ENCODE assay signal across 8 cellular contexts in the genomic region with DNA sequence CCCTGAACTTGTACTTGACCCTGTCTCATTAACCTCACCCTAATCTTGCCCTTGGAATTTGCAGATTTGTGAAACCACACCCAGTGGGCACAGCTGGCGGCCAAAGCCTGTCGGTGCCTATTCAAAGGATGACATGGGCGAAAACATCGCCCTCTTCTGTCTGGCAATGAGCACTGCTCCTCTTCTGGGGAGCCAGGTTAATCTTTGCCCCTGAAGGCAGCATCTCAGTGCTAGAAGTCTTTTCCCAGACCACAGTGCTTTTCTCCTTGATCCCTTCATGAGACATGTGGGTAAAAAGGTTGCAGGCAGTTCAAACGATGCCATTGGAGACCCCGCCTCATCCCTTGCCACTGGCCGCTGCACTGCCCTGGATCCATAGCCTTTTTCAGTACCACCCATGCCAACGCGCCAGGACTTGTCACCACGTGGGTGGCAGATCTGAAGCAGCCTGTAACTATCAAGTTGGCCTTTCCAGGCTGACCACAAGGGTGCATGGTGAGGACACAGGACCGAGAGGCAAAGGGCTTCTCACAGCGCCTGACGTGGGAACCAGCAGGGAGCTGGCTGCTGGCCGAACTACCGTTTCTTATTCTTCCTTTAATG. TPM values are rescaled to one million over a fixed set of nuclear protein-coding genes. Genes with fewer than 3 reads are reported as not detected.
DNase-seq lines count a peak whose midpoint lies in the region; ATAC-seq and TF ChIP-seq lines count a peak whose summit lies in the region.

No MANE protein-coding gene starts in this region.

- peak; percentile 56 for ATAC-seq in RWPE2 (ENCODE audit: low read depth)

- in situ Hi-C loops in ACHN (cut with HindIII; ENCODE audit: low pct_ligation_motif_present, low pct_unique_long_range_greater_than_20kb, low sequenced_read_pairs) = no loop called here
- in situ Hi-C loops in GM13976 (cut with MboI; ENCODE audit: low sequenced_read_pairs, unreplicated experiment) = no loop called here

- H3K27me3 ChIP-seq in RWPE2 (ENCODE audit: insufficient read depth, poor library complexity, severe bottlenecking) = no peaks in the 10 kb centered on the region
- peaks cover 14% of the 10 kb centered on the region for H3K27me3 ChIP-seq in osteoblast (ENCODE audit: insufficient read depth, low read length)

- H4K20me1 ChIP-seq in osteoblast (ENCODE audit: insufficient read depth, low read length) = no peaks in the 10 kb centered on the region

- TF ChIP-seq CTCF in GM13976 (IDR thresholded peaks at IDR 0.05; ENCODE audit: borderline replicate concordance, control extremely low read depth, extremely low read depth, insufficient read depth, missing control alignments) (peak; percentile 75), RWPE2 (IDR thresholded peaks at IDR 0.05; ENCODE audit: poor library complexity, severe bottlenecking) (peak; percentile 94), osteoblast (IDR thresholded peaks at IDR 0.05; ENCODE audit: extremely low read depth, low read depth, low read length) (peak; percentile 86)

- no peaks in the 10 kb centered on the region for H3K36me3 ChIP-seq in RWPE2 (ENCODE audit: low read depth)
- H3K36me3 ChIP-seq in osteoblast (ENCODE audit: insufficient read depth, low read length) = no peaks in the 10 kb centered on the region

- H3K4me3 ChIP-seq in RWPE2 (ENCODE audit: severe bottlenecking) (no peak overlapping the region), osteoblast (ENCODE audit: insufficient read depth, low read length) (peak overlapping the region; percentile 58)

- H3K9me3 ChIP-seq in RWPE2 (ENCODE audit: severe bottlenecking) (no peaks in the 10 kb centered on the region), osteoblast (ENCODE audit: low read depth, low read length) (no peaks in the 10 kb centered on the region)

- DNase-seq in ACHN (peak; percentile 64), GM13976 (ENCODE audit: low spot score) (peak; percentile 45), HS-27A (ENCODE audit: low read depth) (peak; percentile 62), RWPE2 (ENCODE audit: low spot score) (peak; percentile 76), foreskin melanocyte (peak; percentile 78), osteoblast (ENCODE audit: insufficient read length, low spot score, missing footprints) (peak; percentile 86), ureter (ENCODE audit: low spot score) (peak; percentile 74)
- peak in 3 of 4 experiments; percentile 6 to 17 (median 7) for DNase-seq in activated naive CD4-positive, alpha-beta T cell (lab: John Stamatoyannopoulos, UW)

- peak overlapping the region; percentile 76 for H3K4me2 ChIP-seq in osteoblast (ENCODE audit: insufficient read depth, low read length)

- H3K79me2 ChIP-seq in osteoblast (ENCODE audit: insufficient read depth, low read length) = no peaks in the 10 kb centered on the region

- peak overlapping the region; percentile 93 for H2AFZ ChIP-seq in osteoblast (ENCODE audit: low read length)

- peak overlapping the region; percentile 28 for H3K27ac ChIP-seq in RWPE2 (ENCODE audit: poor library complexity, severe bottlenecking)
- H3K27ac ChIP-seq in osteoblast (ENCODE audit: low read depth, low read length) = peak overlapping the region; percentile 30

- peaks cover 35% of the 10 kb centered on the region for H3K4me1 ChIP-seq in RWPE2 (ENCODE audit: insufficient read depth, poor library complexity, severe bottlenecking)
- H3K4me1 ChIP-seq in osteoblast (ENCODE audit: insufficient read depth, low read length) = peaks cover 8% of the 10 kb centered on the region

RNA-seq across cellular contexts. Expression of gene DNASE1L3, which starts 6.5 kb away (rescaled TPM):
- not detected in 2 replicates for total RNA-seq in osteoblast
- total RNA-seq in ureter = 6.1 TPM

RNA-seq across cellular contexts. Expression of gene ABHD6, which starts 20.3 kb away (rescaled TPM):
- 5.1 and 5.9 TPM in 2 replicates for total RNA-seq in osteoblast
- total RNA-seq in ureter = 8.3 TPM

Comparison
In these comparisons a context has a peak if more than half of its experiments do, and no peak if none do; other contexts are left out.
1. DNase-seq: peak in every context shown above with its lines; median percentile 86 in osteoblast; 78 in foreskin melanocyte; 76 in RWPE2; 74 in ureter; 64 in ACHN; 62 in HS-27A; 45 in GM13976; 7 in activated naive CD4-positive, alpha-beta T cell.